In the genomic region with DNA sequence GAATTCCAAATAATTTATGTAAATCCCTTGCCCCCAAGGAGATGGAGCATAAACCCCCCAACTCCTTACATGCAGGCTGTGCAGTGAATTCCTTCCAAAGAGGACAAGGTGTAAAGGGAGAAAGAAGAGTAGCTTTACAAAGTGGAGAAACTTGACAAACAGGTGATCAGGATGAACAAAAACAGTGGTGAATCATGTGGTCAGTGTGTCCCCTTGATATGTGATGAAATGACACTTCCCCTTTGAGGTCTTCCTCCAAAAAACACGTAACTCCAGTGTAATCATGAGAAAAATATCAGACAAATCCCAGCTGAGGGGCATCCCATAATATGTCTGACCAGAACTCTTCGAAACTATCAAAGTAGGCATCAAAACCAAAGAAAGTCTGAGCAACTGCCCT, we compare ENCODE assay signal across 1 cellular context.
A peak's percentile ranks its signal among the peaks of the same experiment; 100 is the strongest.
TF ChIP-seq lines count a peak whose summit lies in the region.

No MANE protein-coding gene starts in this region.

TF ChIP-seq in K562, 482 proteins besides CTCF, POLR2A, EP300 and RAD21 (continued from another document):
- 0 out of 4 replicates have a peak, but pooled peaks of 1 of the 2 experiments have one; percentile 36 for TF ChIP-seq ZNF318 (IDR thresholded peaks at IDR 0.05; ENCODE audit: borderline replicate concordance in 1 of 2, low read depth in 1 of 2)
- TF ChIP-seq FOSL1 (tag; conservative IDR thresholded peaks at IDR 0.05), result 0 out of 2 replicates have a peak, but pooled peaks have one; percentile 14
- TF ChIP-seq IRF2 (CRISPR knock-in tag; IDR thresholded peaks at IDR 0.05), result no peak
- TF ChIP-seq ZNF764 (CRISPR knock-in tag; IDR thresholded peaks at IDR 0.05; ENCODE audit: low read depth), result no peak
